Comparison of ENCODE assay signal across 26 cellular contexts in the genomic region with DNA sequence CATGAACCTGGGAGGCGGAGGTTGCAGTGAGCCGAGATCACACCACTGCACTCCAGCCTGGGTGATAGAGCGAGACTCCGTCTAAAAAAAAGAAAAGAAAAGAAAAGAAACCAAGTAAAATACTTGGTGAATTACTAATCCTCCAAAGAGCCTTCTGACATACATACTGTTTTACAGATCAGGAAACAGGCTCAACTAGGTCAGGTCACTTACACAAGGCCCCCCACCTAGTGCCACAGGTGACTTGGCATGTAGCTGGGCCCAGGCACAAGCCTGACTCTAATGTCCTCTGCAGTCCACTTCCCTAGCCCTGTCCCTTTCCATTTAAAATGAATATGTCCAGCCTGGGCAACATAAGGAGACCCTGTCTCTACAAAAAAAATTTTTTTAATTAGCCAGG.
"Had no signal": no experiment of that assay in that cellular context is flagged by ENCODE, and none has a peak within 500 bp of the region (broad histone marks: within the 10 kb centered on the region; RNA-seq: fewer than 3 reads in every experiment).

No MANE protein-coding gene starts in this region.

- H3K9me3 Mint-ChIP-seq: natural killer cell treated with Interleukin-12 subunit alpha and Interleukin-12 subunit beta and Interleukin-15 and Interleukin-18, amount 100 ng/mL, for 72 hours; stimulated activated memory B cell treated with anti-CD40 and anti-IgM and Interleukin-4, amounts not matched to agents 10 μg/mL and 1 μg/mL and 100 μg/mL, for 72 hours; stimulated activated naive CD8-positive, alpha-beta T cell treated with anti-CD3 and anti-CD28 coated beads, Interleukin-15, amount 100 ng/mL, for 72 hours had no signal

- H3K4me1 Mint-ChIP-seq: naive thymus-derived CD4-positive, alpha-beta T cell; stimulated activated memory B cell treated with anti-CD40 and anti-IgM and Interleukin-4, amounts not matched to agents 10 μg/mL and 1 μg/mL and 100 μg/mL, for 72 hours had no signal

- H3K4me3 Mint-ChIP-seq: naive thymus-derived CD4-positive, alpha-beta T cell; natural killer cell treated with Interleukin-12 subunit alpha and Interleukin-12 subunit beta and Interleukin-15 and Interleukin-18, amount 100 ng/mL, for 72 hours; stimulated activated memory B cell treated with anti-CD40 and anti-IgM and Interleukin-4, amounts not matched to agents 10 μg/mL and 1 μg/mL and 100 μg/mL, for 72 hours; stimulated activated naive CD8-positive, alpha-beta T cell treated with anti-CD3 and anti-CD28 coated beads, Interleukin-15, amount 100 ng/mL, for 72 hours had no signal

- H3K4me3 ChIP-seq: left ventricle myocardium inferior, lung, mucosa of descending colon, ovary, skin epidermis, tibial nerve, upper lobe of left lung, vagina had no signal

- H3K27me3 Mint-ChIP-seq: naive thymus-derived CD4-positive, alpha-beta T cell; natural killer cell treated with Interleukin-12 subunit alpha and Interleukin-12 subunit beta and Interleukin-15 and Interleukin-18, amount 100 ng/mL, for 72 hours; progenitor cell of endocrine pancreas; stimulated activated memory B cell treated with anti-CD40 and anti-IgM and Interleukin-4, amounts not matched to agents 10 μg/mL and 1 μg/mL and 100 μg/mL, for 72 hours; stimulated activated naive CD8-positive, alpha-beta T cell treated with anti-CD3 and anti-CD28 coated beads, Interleukin-15, amount 100 ng/mL, for 72 hours had no signal

- H3K27me3 ChIP-seq: ovary, tibial nerve, upper lobe of left lung, vagina had no signal

- H3K27ac Mint-ChIP-seq: naive thymus-derived CD4-positive, alpha-beta T cell; natural killer cell treated with Interleukin-12 subunit alpha and Interleukin-12 subunit beta and Interleukin-15 and Interleukin-18, amount 100 ng/mL, for 72 hours; progenitor cell of endocrine pancreas; stimulated activated memory B cell treated with anti-CD40 and anti-IgM and Interleukin-4, amounts not matched to agents 10 μg/mL and 1 μg/mL and 100 μg/mL, for 72 hours had no signal

- H3K36me3 ChIP-seq: left ventricle myocardium inferior, ovary, upper lobe of left lung, vagina had no signal

- ATAC-seq: mucosa of descending colon; naive thymus-derived CD4-positive, alpha-beta T cell; natural killer cell treated with Interleukin-12 subunit alpha and Interleukin-12 subunit beta and Interleukin-15 and Interleukin-18, amount 100 ng/mL, for 72 hours; right cardiac atrium; sciatic nerve; stimulated activated memory B cell treated with anti-CD40 and anti-IgM and Interleukin-4, amounts not matched to agents 10 μg/mL and 1 μg/mL and 100 μg/mL, for 72 hours; stimulated activated naive CD8-positive, alpha-beta T cell treated with anti-CD3 and anti-CD28 coated beads, Interleukin-15, amount 100 ng/mL, for 72 hours had no signal

- H3K4me1 ChIP-seq: left ventricle myocardium inferior, tibial nerve had no signal

- H3K9me3 ChIP-seq: left ventricle myocardium inferior, mucosa of descending colon, ovary, tibial nerve, upper lobe of left lung, vagina had no signal

- H3K36me3 Mint-ChIP-seq: natural killer cell treated with Interleukin-12 subunit alpha and Interleukin-12 subunit beta and Interleukin-15 and Interleukin-18, amount 100 ng/mL, for 72 hours; stimulated activated memory B cell treated with anti-CD40 and anti-IgM and Interleukin-4, amounts not matched to agents 10 μg/mL and 1 μg/mL and 100 μg/mL, for 72 hours had no signal

- DNase-seq: hippocampal formation; kidney; left ventricle myocardium inferior; mesendoderm; midbrain; mucosa of descending colon; naive thymus-derived CD4-positive, alpha-beta T cell; ovary; retina; right cardiac atrium; stimulated activated CD4-positive, alpha-beta T cell treated with anti-CD3 and anti-CD28 coated beads, Interleukin-1b, Interleukin-23, amount 100 ng/mL, for 48 hours; stimulated activated CD4-positive, alpha-beta T cell treated with anti-CD3 and anti-CD28 coated beads, Interleukin-2, amount 100 ng/mL, for 48 hours; stimulated activated CD4-positive, alpha-beta T cell treated with anti-CD3 and anti-CD28 coated beads, Interleukin-4, amount 100 ng/mL, for 4 hours; stimulated activated CD8-positive, alpha-beta memory T cell treated with anti-CD3 and anti-CD28 coated beads, Interleukin-4, amount 100 ng/mL, for 48 hours; stimulated activated naive CD4-positive, alpha-beta T cell treated with Interleukin-2 at 50 U/mL for 16 hours; stimulated activated naive CD8-positive, alpha-beta T cell treated with anti-CD3 and anti-CD28 coated beads, Interleukin-15, amount 100 ng/mL, for 72 hours; substantia nigra; upper lobe of left lung had no signal
